ENCODE assay signal across 11 cellular contexts in genomic region chr13:58953638-58954037, GRCh38.
A peak's percentile ranks its signal among the peaks of the same experiment; 100 is the strongest.
DNase-seq lines count a peak whose midpoint lies in the region; ATAC-seq and TF ChIP-seq lines count a peak whose summit lies in the region.
"Had no signal": no experiment of that assay in that cellular context is flagged by ENCODE, and none has a peak within 500 bp of the region (broad histone marks: within the 10 kb centered on the region; RNA-seq: fewer than 3 reads in every experiment).

No MANE protein-coding gene starts in this region.

- in situ Hi-C loops in astrocyte of the cerebellum (cut with HindIII; ENCODE audit: low sequenced_read_pairs) = no loop called here

- TF ChIP-seq CTCF in astrocyte of the cerebellum (IDR thresholded peaks at IDR 0.05; ENCODE audit: low read depth, low read length, missing control alignments) = no peak

- no peak overlapping the region for H3K4me3 ChIP-seq in astrocyte of the cerebellum (ENCODE audit: low read depth, low read length)

- intact Hi-C loops in Right ventricle myocardium inferior (cut with DNase I) = no loop called here

- peak; percentile 4 for DNase-seq in H4 (ENCODE audit: low spot score)
- DNase-seq in astrocyte of the cerebellum (ENCODE audit: low read depth) = peak; percentile 44
- no peak for DNase-seq in effector CD4-positive, alpha-beta T cell
- no peak for DNase-seq in central memory CD4-positive, alpha-beta T cell
- DNase-seq in Right ventricle myocardium inferior (ENCODE audit: missing footprints) = no peak
- no peak for DNase-seq in activated CD4-positive, alpha-beta T cell treated with anti-CD3 and anti-CD28 coated beads, Interleukin-2, amount 50 U/mL, for 1 hour
- DNase-seq: endodermal cell, NCI-H226 had no signal

- ATAC-seq in GM18868 (IDR thresholded peaks at IDR 0.05; ENCODE audit: unreplicated experiment) = peak; percentile 79
- peak; percentile 89 for ATAC-seq in HG03571 (IDR thresholded peaks at IDR 0.05; ENCODE audit: unreplicated experiment)
- no peak for ATAC-seq in Right ventricle myocardium inferior
- ATAC-seq: left lobe of liver had no signal

Comparison
In these comparisons a context has a peak if more than half of its experiments do, and no peak if none do; other contexts are left out.
1. DNase-seq: peak in H4 (single experiment) and astrocyte of the cerebellum (single experiment); none in effector CD4-positive, alpha-beta T cell (single experiment), central memory CD4-positive, alpha-beta T cell (single experiment), Right ventricle myocardium inferior (single experiment) and activated CD4-positive, alpha-beta T cell treated with anti-CD3 and anti-CD28 coated beads, Interleukin-2, amount 50 U/mL, for 1 hour (single experiment).